11 cellular contexts compared by ENCODE assay signal in genomic region chr3:190048831-190049541, GRCh38.
A peak's percentile ranks its signal among the peaks of the same experiment; 100 is the strongest.
DNase-seq lines count a peak whose midpoint lies in the region; FAIRE-seq lines count a peak whose summit lies in the region.
"Had no signal": no experiment of that assay in that cellular context is flagged by ENCODE, and none has a peak within 500 bp of the region (broad histone marks: within the 10 kb centered on the region; RNA-seq: fewer than 3 reads in every experiment).

No MANE protein-coding gene starts in this region.

- in situ Hi-C loops in ACHN (cut with HindIII; ENCODE audit: low pct_ligation_motif_present, low pct_unique_long_range_greater_than_20kb, low sequenced_read_pairs) = no loop called here

- peak; percentile 43 for DNase-seq in ACHN
- DNase-seq in M059J (ENCODE audit: low read depth) = peak; percentile 83
- DNase-seq in astrocyte of the hippocampus (ENCODE audit: low read depth, low spot score) = peak; percentile 78
- DNase-seq in kidney glomerular epithelial cell (lab: John Stamatoyannopoulos, UW) = peak; percentile 58
- no peak for DNase-seq in T-helper 9 cell
- no peak for DNase-seq in stimulated activated CD8-positive, alpha-beta memory T cell treated with anti-CD3 and anti-CD28 coated beads, Interleukin-4, amount 100 ng/mL, for 48 hours
- DNase-seq in activated CD4-positive, alpha-beta T cell treated with anti-CD3 and anti-CD28 coated beads for 1 hour = no peak
- no peak for DNase-seq in HTR-8/SVneo (ENCODE audit: insufficient read length, low spot score)
- DNase-seq: activated CD4-positive, alpha-beta T cell treated with anti-CD3 and anti-CD28 coated beads, Interleukin-2, amount 50 U/mL, for 48 hours; CD8-positive, alpha-beta T cell; effector memory CD8-positive, alpha-beta T cell had no signal

- no peak for FAIRE-seq in HTR-8/SVneo (lab: Jason Lieb, UNC)

Comparison
In these comparisons a context has a peak if more than half of its experiments do, and no peak if none do; other contexts are left out.
1. DNase-seq: peak in ACHN (single experiment), M059J (single experiment), astrocyte of the hippocampus (single experiment) and kidney glomerular epithelial cell (single experiment); none in T-helper 9 cell (single experiment), stimulated activated CD8-positive, alpha-beta memory T cell treated with anti-CD3 and anti-CD28 coated beads, Interleukin-4, amount 100 ng/mL, for 48 hours (single experiment), activated CD4-positive, alpha-beta T cell treated with anti-CD3 and anti-CD28 coated beads for 1 hour (single experiment) and HTR-8/SVneo (single experiment).